8 cellular contexts compared by ENCODE assay signal in genomic region chr5:40688127-40688756, GRCh38. TPM values are rescaled to one million over a fixed set of nuclear protein-coding genes. Genes with fewer than 3 reads are reported as not detected.
DNase-seq lines count a peak whose midpoint lies in the region; ATAC-seq and TF ChIP-seq lines count a peak whose summit lies in the region.

No MANE protein-coding gene starts in this region.

- H3K4me2 ChIP-seq in SU-DHL-6 (ENCODE audit: low read depth, low read length, poor library complexity, severe bottlenecking), result no peak overlapping the region

- H3K79me2 ChIP-seq in SU-DHL-6 (ENCODE audit: insufficient read depth, low read length), result no peaks in the 10 kb centered on the region

- intact Hi-C loops in cardiac septum (cut with DNase I) (loop anchor here (1.0 to 10.0 kb wide), 5 partner anchors 281 to 1106 kb away; no protein-coding TSS in a partner anchor), aorta (cut with DNase I) (loop anchor here (2.0 to 5.0 kb wide), 6 partner anchors 739 to 1111 kb away; no protein-coding TSS in a partner anchor)

- 2% methylated on average over 8 of the region's 8 CpGs for WGBS in aorta, 2 donors

- no peaks in the 10 kb centered on the region for H3K9me2 ChIP-seq in SU-DHL-6 (replicated peaks; ENCODE audit: insufficient read depth, low read length)

- no peaks in the 10 kb centered on the region for H3K9me3 ChIP-seq in SU-DHL-6 (ENCODE audit: insufficient read depth, low read length)
- no peaks in the 10 kb centered on the region for H3K9me3 ChIP-seq in aorta (ENCODE audit: control insufficient read depth, low read length)

- no peaks in the 10 kb centered on the region for H3F3A ChIP-seq in SU-DHL-6 (ENCODE audit: insufficient read depth)

- no peaks in the 10 kb centered on the region for H3K36me3 ChIP-seq in SU-DHL-6 (ENCODE audit: low read length)
- peaks cover 9% of the 10 kb centered on the region for H3K36me3 ChIP-seq in rectal smooth muscle tissue (ENCODE audit: control insufficient read depth, insufficient read depth, low read length)
- no peaks in the 10 kb centered on the region for H3K36me3 ChIP-seq in aorta (ENCODE audit: control insufficient read depth in 1 of 2, insufficient read depth in 2 of 2, low read length in 1 of 2)

- no peak overlapping the region for H2AFZ ChIP-seq in SU-DHL-6 (ENCODE audit: low read depth, low read length, severe bottlenecking)

- peak; percentile 86 for ATAC-seq in HG02623 (IDR thresholded peaks at IDR 0.05; ENCODE audit: unreplicated experiment)
- peak; percentile 93 for ATAC-seq in aorta (ENCODE audit: low FRiP score)

- H3K9ac ChIP-seq in SU-DHL-6 (ENCODE audit: low read length) (no peak overlapping the region), rectal smooth muscle tissue (ENCODE audit: low read length) (no peak overlapping the region)

- no peaks in the 10 kb centered on the region for H4K20me1 ChIP-seq in SU-DHL-6 (ENCODE audit: low read depth, low read length)

- peaks cover 4% of the 10 kb centered on the region for H3K4me1 ChIP-seq in rectal smooth muscle tissue (ENCODE audit: control insufficient read depth, insufficient read depth, low read length)
- H3K4me1 ChIP-seq in aorta (ENCODE audit: control insufficient read depth in 1 of 2, insufficient read depth in 2 of 2, low read length in 2 of 2), result no peaks in the 10 kb centered on the region

- DNase-seq in NCI-H1092 treated with DMSO at 0.1 percent for 48 hours (lab: John Stamatoyannopoulos, UW), result peak; percentile 79
- DNase-seq in activated naive CD8-positive, alpha-beta T cell treated with anti-CD3 and anti-CD28 coated beads, Interleukin-2, amount 50 U/mL, for 16 hours (ENCODE audit: low read depth, low spot score), result peak; percentile 67
- DNase-seq in cardiac septum (ENCODE audit: low spot score), result peak; percentile 89
- DNase-seq in aorta, result peak; percentile 86 to 89

- H3K4me3 ChIP-seq in SU-DHL-6 (ENCODE audit: insufficient read depth, low read length, poor library complexity, severe bottlenecking) (no peak overlapping the region), rectal smooth muscle tissue (ENCODE audit: low read length) (peak overlapping the region; percentile 39), aorta (ENCODE audit: low read length in 2 of 2) (no peak overlapping the region)

- TF ChIP-seq CTCF in GM12873 (IDR thresholded peaks at IDR 0.05; ENCODE audit: insufficient read depth, low read depth, low read length, missing control alignments), result peak; percentile 82
- TF ChIP-seq CTCF in SU-DHL-6 (IDR thresholded peaks at IDR 0.05; ENCODE audit: insufficient read depth, low read length, poor library complexity, severe bottlenecking), result peak; percentile 62

- H3K27ac ChIP-seq in SU-DHL-6 (ENCODE audit: low read depth, low read length), result no peak overlapping the region
- peak overlapping the region; percentile 3 for H3K27ac ChIP-seq in rectal smooth muscle tissue (ENCODE audit: low read depth, low read length)
- no peak overlapping the region for H3K27ac ChIP-seq in aorta (ENCODE audit: low read depth in 1 of 2, low read length in 2 of 2)

- H3K27me3 ChIP-seq in SU-DHL-6 (ENCODE audit: low read length) (no peaks in the 10 kb centered on the region), rectal smooth muscle tissue (ENCODE audit: control insufficient read depth, insufficient read depth, low read length) (no peaks in the 10 kb centered on the region), aorta (ENCODE audit: control insufficient read depth in 1 of 2, insufficient read depth in 2 of 2, low read length in 1 of 2) (no peaks in the 10 kb centered on the region)

RNA-seq across cellular contexts. Expression of gene PTGER4, which starts 8.5 kb away (rescaled TPM):
- total RNA-seq in cardiac septum (6.1 TPM), aorta (10 to 100 TPM in 1 of 2 donors, 1 to 10 TPM in 1; 10.0 to 18.2 TPM)
- polyA plus RNA-seq in aorta, result 1 to 10 TPM; 5.2 to 7.4 TPM
